Comparison of ENCODE assay signal across 9 cellular contexts in the genomic region with DNA sequence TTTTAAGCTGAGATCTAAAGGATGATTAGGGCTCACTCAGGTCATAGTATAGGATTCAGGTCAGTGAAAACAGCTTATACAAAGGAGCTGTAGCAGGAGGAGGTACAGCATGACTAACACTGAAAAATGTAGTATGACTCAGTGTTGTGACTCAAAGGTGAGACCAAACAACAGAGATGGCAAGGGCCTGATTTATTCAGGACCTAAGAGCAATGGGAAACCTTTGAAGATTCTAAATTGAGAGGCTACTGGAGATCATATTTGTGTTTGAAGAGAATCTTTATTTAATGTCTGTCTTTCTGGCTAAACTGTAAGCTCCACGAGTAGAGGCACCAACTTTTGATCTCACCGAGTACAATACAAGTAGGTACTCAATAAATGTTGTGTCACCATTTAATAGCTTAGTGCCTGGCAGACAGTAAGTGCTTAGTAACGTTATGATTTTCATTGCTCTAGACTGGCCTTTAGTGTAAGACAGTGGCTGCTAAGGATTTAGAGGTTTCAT.
DNase-seq lines count a peak whose midpoint lies in the region; ATAC-seq lines count a peak whose summit lies in the region.
"Had no signal": no experiment of that assay in that cellular context is flagged by ENCODE, and none has a peak within 500 bp of the region (broad histone marks: within the 10 kb centered on the region; RNA-seq: fewer than 3 reads in every experiment).

No MANE protein-coding gene starts in this region.

- ATAC-seq in GM18511 (IDR thresholded peaks at IDR 0.05; ENCODE audit: unreplicated experiment) (peak; percentile 74), HG03039 (IDR thresholded peaks at IDR 0.05; ENCODE audit: unreplicated experiment) (peak; percentile 88), HG02885 (IDR thresholded peaks at IDR 0.05; ENCODE audit: poor library complexity, unreplicated experiment) (no peak)

- H3K27ac Mint-ChIP-seq in activated T-cell treated with anti-CD3 and anti-CD28 coated beads, Interleukin-2, amount 50 U/mL, for 24 hours = no peak overlapping the region

- no peaks in the 10 kb centered on the region for H3K27me3 Mint-ChIP-seq in activated T-cell treated with anti-CD3 and anti-CD28 coated beads, Interleukin-2, amount 50 U/mL, for 24 hours

- no peak overlapping the region for H3K4me3 Mint-ChIP-seq in activated T-cell treated with anti-CD3 and anti-CD28 coated beads, Interleukin-2, amount 50 U/mL, for 24 hours
- H3K4me3 Mint-ChIP-seq: neural crest cell had no signal

- H3K9me3 Mint-ChIP-seq in activated T-cell treated with anti-CD3 and anti-CD28 coated beads, Interleukin-2, amount 50 U/mL, for 24 hours = no peaks in the 10 kb centered on the region
- H3K9me3 Mint-ChIP-seq: neural crest cell had no signal

- DNase-seq in amniotic epithelial cell (ENCODE audit: low read depth) (peak; percentile 68), non-pigmented ciliary epithelial cell (ENCODE audit: low read depth) (peak; percentile 58), GOT3 (lab: John Stamatoyannopoulos, UW) (no peak), NCI-H2171 (lab: John Stamatoyannopoulos, UW) (no peak)
- DNase-seq in activated T-cell treated with anti-CD3 and anti-CD28 coated beads, Interleukin-2, amount 50 U/mL, for 24 hours = no peak

- H3K36me3 Mint-ChIP-seq in activated T-cell treated with anti-CD3 and anti-CD28 coated beads, Interleukin-2, amount 50 U/mL, for 24 hours (ENCODE audit: low read depth) = no peaks in the 10 kb centered on the region

- peaks cover 3% of the 10 kb centered on the region for H3K4me1 Mint-ChIP-seq in activated T-cell treated with anti-CD3 and anti-CD28 coated beads, Interleukin-2, amount 50 U/mL, for 24 hours (ENCODE audit: low read depth)
- H3K4me1 Mint-ChIP-seq: neural crest cell had no signal

Comparison
In these comparisons a context has a peak if more than half of its experiments do, and no peak if none do; other contexts are left out.
1. DNase-seq: peak in amniotic epithelial cell (single experiment) and non-pigmented ciliary epithelial cell (single experiment); none in GOT3 (single experiment), activated T-cell treated with anti-CD3 and anti-CD28 coated beads, Interleukin-2, amount 50 U/mL, for 24 hours (single experiment) and NCI-H2171 (single experiment).